11 cellular contexts compared by ENCODE assay signal in genomic region chr17:69070378-69071232, GRCh38. TPM values are rescaled to one million over a fixed set of nuclear protein-coding genes. Genes with fewer than 3 reads are reported as not detected.
A peak's percentile ranks its signal among the peaks of the same experiment; 100 is the strongest.
DNase-seq lines count a peak whose midpoint lies in the region; ATAC-seq, FAIRE-seq and TF ChIP-seq lines count a peak whose summit lies in the region.
"Not testable (repeated sequence)": the region's sequence is repeated elsewhere in the genome, so short reads cannot be mapped to it uniquely, and the experiment has no call there.
"Had no signal": no experiment of that assay in that cellular context is flagged by ENCODE, and none has a peak within 500 bp of the region (broad histone marks: within the 10 kb centered on the region; RNA-seq: fewer than 3 reads in every experiment).

No MANE protein-coding gene starts in this region.

- not testable (repeated sequence) for H3K36me3 Mint-ChIP-seq in activated B cell treated with CpG ODN at 0.5 μM for 24 hours (ENCODE audit: low read depth); neural progenitor cell

- in situ Hi-C loops in K562 (cut with MboI): loop anchor here (5.0 kb wide), 1 partner anchor 162 kb away; no protein-coding TSS in a partner anchor

- BruUV-seq in K562 (replicated peaks; lab: Mats Ljungman, UMichigan): not testable (repeated sequence)

- H3K9me3 ChIP-seq in K562 (replicated peaks; ENCODE audit: control insufficient read depth, insufficient read depth, low read depth, low read length); neural progenitor cell (ENCODE audit: low read depth): not testable (repeated sequence)

- H3K36me3 ChIP-seq in K562 (ENCODE audit: control insufficient read depth, insufficient read depth, low read length); neural progenitor cell: not testable (repeated sequence)

- H3K4me3 Mint-ChIP-seq in activated B cell treated with CpG ODN at 0.5 μM for 24 hours: peak overlapping the region; percentile 58
- not testable (repeated sequence) for H3K4me3 Mint-ChIP-seq in neural progenitor cell

- not testable (repeated sequence) for H3K4me3 ChIP-seq in Jurkat, Clone E6-1 (ENCODE audit: low read length); K562; neural progenitor cell

- peak overlapping the region in 1 of 2 experiments; percentile 48; a peak in 1 of 4 replicates for H3K9ac ChIP-seq in K562 (ENCODE audit: insufficient read depth in 1 of 2, low read depth in 2 of 2, low read length in 2 of 2)
- not testable (repeated sequence) for H3K9ac ChIP-seq in neural progenitor cell

- H3K9me3 Mint-ChIP-seq in activated B cell treated with CpG ODN at 0.5 μM for 24 hours: peaks cover 25% of the 10 kb centered on the region
- peaks cover 14% of the 10 kb centered on the region for H3K9me3 Mint-ChIP-seq in neural progenitor cell

- H3K27ac Mint-ChIP-seq in activated B cell treated with CpG ODN at 0.5 μM for 24 hours: peak overlapping the region; percentile 67
- not testable (repeated sequence) for H3K27ac Mint-ChIP-seq in neural progenitor cell

- ATAC-seq in activated B cell treated with CpG ODN at 0.5 μM for 24 hours (ENCODE audit: low read depth) (peak; percentile 40), K562 (peak; percentile 63), left colon (peak; percentile 72)

- intact Hi-C loops in activated B cell treated with CpG ODN at 0.5 μM for 24 hours (cut with micrococcal nuclease); K562 (cut with micrococcal nuclease); left colon (cut with DNase I, micrococcal nuclease): not testable (repeated sequence)

- DNase-seq in COR-L47 (lab: John Stamatoyannopoulos, UW) (peak; percentile 18), NCI-H774 (lab: John Stamatoyannopoulos, UW) (peak; percentile 41), K562 (ENCODE audit: extremely low read depth in 1 of 4, low spot score in 3 of 4) (peak in 1 of 4 experiments; percentile 27)
- peak; percentile 5 for DNase-seq in Jurkat, Clone E6-1 (ENCODE audit: low read depth, low spot score)
- not testable (repeated sequence) for DNase-seq in activated B cell treated with CpG ODN at 0.5 μM for 24 hours; left colon; neural progenitor cell (ENCODE audit: low spot score)

- H3K27me3 Mint-ChIP-seq in activated B cell treated with CpG ODN at 0.5 μM for 24 hours; neural progenitor cell (ENCODE audit: insufficient read depth, low read depth): not testable (repeated sequence)

- peak overlapping the region; percentile 55 for H3K4me2 ChIP-seq in K562 (ENCODE audit: insufficient read depth, low read length)
- H3K4me2 ChIP-seq in neural progenitor cell: not testable (repeated sequence)

- peak overlapping the region; percentile 62; the same call in 2 of the 3 replicates for H3K27ac ChIP-seq in K562 (ENCODE audit: extremely low read depth, low read depth, low read length)
- H3K27ac ChIP-seq in neural progenitor cell: not testable (repeated sequence)

- 53% methylated on average over 10 of the region's 12 CpGs for WGBS in K562 (ENCODE audit: insufficient coverage, low coverage, missing lambda C conversion rate)

- not testable (repeated sequence) for H3K9me1 ChIP-seq in K562 (ENCODE audit: control insufficient read depth, insufficient read depth, low read length)

- not testable (repeated sequence) for H3K27me3 ChIP-seq in K562 (ENCODE audit: control insufficient read depth in 2 of 2, insufficient read depth in 2 of 2, low read length in 2 of 2); neural progenitor cell

- POLR2A ChIA-PET in activated B cell treated with CpG ODN at 0.5 μM for 24 hours (lab: Charles Lee): not testable (repeated sequence)
- POLR2A ChIA-PET in K562 (lab: Yijun Ruan, JAX): interaction anchor here (0.6 to 1.4 kb wide), 4 partner anchors 10 to 114 kb away, joined by 3 to 4 read pairs (median 3); no protein-coding TSS in a partner anchor

- H3K79me2 ChIP-seq in K562 (ENCODE audit: control insufficient read depth, insufficient read depth, low read length); neural progenitor cell (ENCODE audit: low read depth): not testable (repeated sequence)

- TF ChIP-seq EP300 in K562 (IDR thresholded peaks at IDR 0.05; ENCODE audit: low read length): not testable (repeated sequence)

- not testable (repeated sequence) for TF ChIP-seq CTCF in activated B cell treated with CpG ODN at 0.5 μM for 24 hours (IDR thresholded peaks at IDR 0.05); K562 (IDR thresholded peaks at IDR 0.05 in 2 of 3, conservative IDR thresholded peaks at IDR 0.05 in 1 of 3; ENCODE audit: insufficient read depth in 2 of 3, low read depth in 1 of 3, low read length in 3 of 3); neural progenitor cell (IDR thresholded peaks at IDR 0.05)

- H2AFZ ChIP-seq in K562 (ENCODE audit: low read depth, low read length) (peak overlapping the region; percentile 97), neural progenitor cell (replicated peaks) (peak overlapping the region; percentile 82)

- not testable (repeated sequence) for H4K20me1 ChIP-seq in K562 (replicated peaks; ENCODE audit: control insufficient read depth, insufficient read depth, low read length); neural progenitor cell (ENCODE audit: low read depth)

- peaks cover 13% of the 10 kb centered on the region in 2 experiments; a peak in 4 of 5 replicates for H3K4me1 ChIP-seq in K562 (replicated peaks in 1 of 2; ENCODE audit: control insufficient read depth in 2 of 2, insufficient read depth in 2 of 2, low read length in 2 of 2)
- H3K4me1 ChIP-seq in neural progenitor cell: not testable (repeated sequence)

- FAIRE-seq in K562 (lab: Jason Lieb, UNC): peak; percentile 19

- CTCF ChIA-PET in activated B cell treated with CpG ODN at 0.5 μM for 24 hours (lab: Charles Lee): interaction anchor here (1.3 kb wide), 1 partner anchor 177 kb away, joined by 3 read pairs; no protein-coding TSS in a partner anchor
- CTCF ChIA-PET in K562 (lab: Yijun Ruan, JAX; ENCODE audit: low intra/inter-chr PET ratio): not testable (repeated sequence)

- not testable (repeated sequence) for TF ChIP-seq POLR2A in K562 (conservative IDR thresholded peaks at IDR 0.05)

- not testable (repeated sequence) for H3F3A ChIP-seq in neural progenitor cell (ENCODE audit: low read depth)

- H3K4me1 Mint-ChIP-seq in activated B cell treated with CpG ODN at 0.5 μM for 24 hours (peaks cover 37% of the 10 kb centered on the region), neural progenitor cell (peaks cover 14% of the 10 kb centered on the region)

- not testable (repeated sequence) for TF ChIP-seq RAD21 in K562 (CRISPR knock-in tag; conservative IDR thresholded peaks at IDR 0.05 in 1 of 2, IDR thresholded peaks at IDR 0.05 in 1 of 2)

TF ChIP-seq in K562, 482 proteins besides CTCF, POLR2A, EP300 and RAD21:
- TF ChIP-seq FOXK2 (conservative IDR thresholded peaks at IDR 0.05 in 1 of 2, IDR thresholded peaks at IDR 0.05 in 1 of 2; ENCODE audit: low read depth in 2 of 2) (peak in 1 of 2 experiments; percentile 63; a peak in 1 of 4 replicates), PKNOX1 (IDR thresholded peaks at IDR 0.05) (peak; percentile 60; the same call in 1 of the 2 replicates), FOXA3 (CRISPR knock-in tag; conservative IDR thresholded peaks at IDR 0.05 in 1 of 2, IDR thresholded peaks at IDR 0.05 in 1 of 2) (peak in 1 of 2 experiments; percentile 58; a peak in 2 of 4 replicates)

RNA-seq across cellular contexts. Expression of gene ABCA9, which starts 9.9 kb away (rescaled TPM):
- polyA plus RNA-seq in Jurkat, Clone E6-1 (2012; ENCODE audit: insufficient read depth, insufficient read length): not detected
- total RNA-seq in activated B cell treated with CpG ODN at 0.5 μM for 24 hours (0.04 and 0.10 TPM in 2 replicates), K562 (2014; rRNA removed) (0.98 TPM in 1 of 2 replicates, not detected in the other), K562 (2014; rRNA removed; fragmentation: Illumina TruSeq; extraction: Trizol) (not detected in 2 replicates), K562 (2015; rRNA removed; fragmentation: Illumina TruSeq; extraction: Trizol) (0.04 TPM in 1 of 2 replicates, not detected in the other), K562 (2021) (not detected in 2 replicates), left colon (1 to 10 TPM; 2.2 to 8.1 TPM), neural progenitor cell (ENCODE audit: low replicate concordance) (0.03 and 0.13 TPM in 2 replicates)
- total RNA-seq in K562 (2011; cell fraction: chromatin; rRNA removed; ENCODE audit: low replicate concordance): 0.46 TPM in 1 of 2 replicates, not detected in the other
- 0.26 TPM in 1 of 2 replicates, not detected in the other for total RNA-seq in K562 (2011; cell fraction: nucleolus; rRNA removed)
- 0.07 TPM in 1 of 2 replicates, not detected in the other for total RNA-seq in K562 (2011; cell fraction: nucleoplasm; rRNA removed)
- polyA plus RNA-seq in K562 (2011; rRNA removed) (0.24 TPM in 1 of 2 replicates, not detected in the other), K562 (2014; fragmentation: Illumina TruSeq; extraction: Trizol) (not detected in 2 replicates), K562 (2014; fragmentation: Nextera tagmentation; extraction: Ambion mirVana) (not detected), K562 (2014; rRNA removed) (0.01 TPM in 1 of 2 replicates, not detected in the other)
- polyA plus RNA-seq in K562 (2011; cell fraction: cytosol; rRNA removed): not detected in 2 replicates
- 0.18 TPM in 1 of 2 replicates, not detected in the other for polyA plus RNA-seq in K562 (2011; cell fraction: nucleus; rRNA removed)
- polyA plus RNA-seq in K562 (2012): 0.06 and 0.12 TPM in 2 replicates
- 0.09 TPM in 1 of 2 replicates, not detected in the other for polyA minus RNA-seq in K562 (2011; rRNA and poly(A)+ RNA removed)
- not detected in 2 replicates for polyA minus RNA-seq in K562 (2011; cell fraction: cytosol; rRNA and poly(A)+ RNA removed)
- polyA minus RNA-seq in K562 (2011; cell fraction: nucleus; rRNA and poly(A)+ RNA removed): 0.11 and 0.40 TPM in 2 replicates
- total RNA-seq: activated CD8-positive, alpha-beta memory T cell treated with anti-CD3 and anti-CD28 coated beads for 36 hours; epithelial cell of proximal tubule; RPMI7951; SJCRH30 had no signal
